ENCODE assay signal across 1 cellular context in the genomic region with DNA sequence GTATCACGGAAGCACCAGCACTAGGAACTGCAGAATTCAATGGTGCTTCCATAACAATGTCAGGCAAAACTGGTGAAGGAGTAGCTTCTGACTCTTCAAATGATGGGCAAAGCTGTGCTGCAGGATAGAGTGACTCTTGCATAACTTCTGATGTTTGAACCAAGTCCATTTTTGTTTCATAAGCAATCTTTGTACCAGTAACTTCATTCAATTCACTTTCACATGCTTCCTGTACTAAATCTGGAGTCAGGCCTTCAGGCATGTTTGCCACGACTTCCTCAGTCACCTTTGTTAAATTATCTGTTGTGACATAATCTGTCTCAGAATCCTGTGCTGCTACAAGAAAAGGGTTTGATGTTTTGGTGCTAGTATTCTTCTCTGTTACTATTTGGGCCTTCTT.
TF ChIP-seq lines count a peak whose summit lies in the region.

No MANE protein-coding gene starts in this region.

TF ChIP-seq in HepG2, 621 proteins besides CTCF, POLR2A, EP300 and RAD21 (continued from another document and continues in another):
- TF ChIP-seq NONO (IDR thresholded peaks at IDR 0.05) (no peak), NONO (CRISPR knock-in tag; conservative IDR thresholded peaks at IDR 0.05) (0 out of 2 replicates have a peak, but pooled peaks have one; percentile 41), ZNF331 (CRISPR knock-in tag; IDR thresholded peaks at IDR 0.05) (peak; percentile 37; the same call in 1 of the 2 replicates), ATM (IDR thresholded peaks at IDR 0.05; ENCODE audit: borderline replicate concordance) (no peak), YEATS4 (CRISPR knock-in tag; IDR thresholded peaks at IDR 0.05; ENCODE audit: borderline replicate concordance) (0 out of 2 replicates have a peak, but pooled peaks have one; percentile 26), PHF20 (CRISPR knock-in tag; IDR thresholded peaks at IDR 0.05) (no peak), HMG20A (CRISPR knock-in tag; IDR thresholded peaks at IDR 0.05; ENCODE audit: borderline replicate concordance) (peak; percentile 72; the same call in 1 of the 2 replicates), KDM2A (CRISPR knock-in tag; IDR thresholded peaks at IDR 0.05; ENCODE audit: borderline replicate concordance, low read depth) (no peak), TMF1 (CRISPR knock-in tag; IDR thresholded peaks at IDR 0.05; ENCODE audit: low read depth) (no peak), PPARG (CRISPR knock-in tag; conservative IDR thresholded peaks at IDR 0.05) (peak; percentile 88), RCOR2 (CRISPR knock-in tag; IDR thresholded peaks at IDR 0.05) (peak; percentile 87; the same call in 1 of the 2 replicates), ZNF788 (CRISPR knock-in tag; IDR thresholded peaks at IDR 0.05; ENCODE audit: borderline replicate concordance) (no peak), AGO1 (IDR thresholded peaks at IDR 0.05; ENCODE audit: low read depth, low read length, poor library complexity, severe bottlenecking) (no peak), ZMYM2 (CRISPR knock-in tag; IDR thresholded peaks at IDR 0.05) (peak; percentile 70; the same call in 1 of the 2 replicates), ZNF431 (CRISPR knock-in tag; IDR thresholded peaks at IDR 0.05; ENCODE audit: borderline replicate concordance, low read depth) (peak; percentile 75; the same call in 1 of the 2 replicates), HOXA5 (CRISPR knock-in tag; IDR thresholded peaks at IDR 0.05) (0 out of 2 replicates have a peak, but pooled peaks have one; percentile 25), SAP130 (CRISPR knock-in tag; IDR thresholded peaks at IDR 0.05; ENCODE audit: low read depth) (peak; percentile 87), PHF21A (CRISPR knock-in tag; IDR thresholded peaks at IDR 0.05) (peak; percentile 63), HOXA3 (CRISPR knock-in tag; IDR thresholded peaks at IDR 0.05) (no peak; the same call in 1 of the 2 replicates), NFIC (IDR thresholded peaks at IDR 0.05; ENCODE audit: low read length) (peak; percentile 19; the same call in 1 of the 2 replicates), CEBPG (CRISPR knock-in tag; IDR thresholded peaks at IDR 0.05) (peak; percentile 94), ETV5 (CRISPR knock-in tag; IDR thresholded peaks at IDR 0.05; ENCODE audit: borderline replicate concordance) (peak; percentile 82; the same call in 1 of the 2 replicates), ELF1 (CRISPR knock-in tag; IDR thresholded peaks at IDR 0.05) (peak; percentile 54; the same call in 1 of the 2 replicates), HDAC1 (CRISPR knock-in tag; IDR thresholded peaks at IDR 0.05) (peak; percentile 29; the same call in 1 of the 2 replicates), BRCA1 (CRISPR knock-in tag; IDR thresholded peaks at IDR 0.05) (no peak), ZNF121 (CRISPR knock-in tag; IDR thresholded peaks at IDR 0.05) (no peak), TBX3 (IDR thresholded peaks at IDR 0.05; ENCODE audit: borderline replicate concordance) (no peak), TEAD3 (CRISPR knock-in tag; optimal IDR thresholded peaks at IDR 0.05; ENCODE audit: borderline replicate concordance) (peak; percentile 65), ZNF878 (CRISPR knock-in tag; IDR thresholded peaks at IDR 0.05) (peak; percentile 32; the same call in 1 of the 2 replicates), SAFB2 (CRISPR knock-in tag; IDR thresholded peaks at IDR 0.05; ENCODE audit: borderline replicate concordance, low read depth) (no peak; the same call in 1 of the 2 replicates), JUND (CRISPR knock-in tag; IDR thresholded peaks at IDR 0.05) (no peak), HNF4G (IDR thresholded peaks at IDR 0.05; ENCODE audit: borderline replicate concordance, low read depth, low read length) (peak; percentile 79), HNF4G (CRISPR knock-in tag; IDR thresholded peaks at IDR 0.05; ENCODE audit: borderline replicate concordance, low read depth) (no peak), ERF (CRISPR knock-in tag; IDR thresholded peaks at IDR 0.05) (peak; percentile 66; the same call in 1 of the 2 replicates), JDP2 (CRISPR knock-in tag; IDR thresholded peaks at IDR 0.05; ENCODE audit: borderline replicate concordance) (no peak), SALL1 (CRISPR knock-in tag; IDR thresholded peaks at IDR 0.05) (peak; percentile 83; the same call in 1 of the 2 replicates), ZNF547 (CRISPR knock-in tag; IDR thresholded peaks at IDR 0.05) (no peak), NR2F2 (IDR thresholded peaks at IDR 0.05; ENCODE audit: borderline replicate concordance, low read depth) (peak; percentile 15; the same call in 1 of the 2 replicates)
- TF ChIP-seq, protein P1, sequence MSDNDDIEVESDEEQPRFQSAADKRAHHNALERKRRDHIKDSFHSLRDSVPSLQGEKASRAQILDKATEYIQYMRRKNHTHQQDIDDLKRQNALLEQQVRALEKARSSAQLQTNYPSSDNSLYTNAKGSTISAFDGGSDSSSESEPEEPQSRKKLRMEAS (IDR thresholded peaks at IDR 0.05): peak; percentile 60
- TF ChIP-seq, protein P2, sequence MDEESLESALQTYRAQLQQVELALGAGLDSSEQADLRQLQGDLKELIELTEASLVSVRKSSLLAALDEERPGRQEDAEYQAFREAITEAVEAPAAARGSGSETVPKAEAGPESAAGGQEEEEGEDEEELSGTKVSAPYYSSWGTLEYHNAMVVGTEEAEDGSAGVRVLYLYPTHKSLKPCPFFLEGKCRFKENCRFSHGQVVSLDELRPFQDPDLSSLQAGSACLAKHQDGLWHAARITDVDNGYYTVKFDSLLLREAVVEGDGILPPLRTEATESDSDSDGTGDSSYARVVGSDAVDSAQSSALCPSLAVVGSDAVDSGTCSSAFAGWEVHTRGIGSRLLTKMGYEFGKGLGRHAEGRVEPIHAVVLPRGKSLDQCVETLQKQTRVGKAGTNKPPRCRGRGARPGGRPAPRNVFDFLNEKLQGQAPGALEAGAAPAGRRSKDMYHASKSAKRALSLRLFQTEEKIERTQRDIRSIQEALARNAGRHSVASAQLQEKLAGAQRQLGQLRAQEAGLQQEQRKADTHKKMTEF (CRISPR knock-in tag; IDR thresholded peaks at IDR 0.05): peak; percentile 57; the same call in 1 of the 2 replicates
- TF ChIP-seq, protein P3, sequence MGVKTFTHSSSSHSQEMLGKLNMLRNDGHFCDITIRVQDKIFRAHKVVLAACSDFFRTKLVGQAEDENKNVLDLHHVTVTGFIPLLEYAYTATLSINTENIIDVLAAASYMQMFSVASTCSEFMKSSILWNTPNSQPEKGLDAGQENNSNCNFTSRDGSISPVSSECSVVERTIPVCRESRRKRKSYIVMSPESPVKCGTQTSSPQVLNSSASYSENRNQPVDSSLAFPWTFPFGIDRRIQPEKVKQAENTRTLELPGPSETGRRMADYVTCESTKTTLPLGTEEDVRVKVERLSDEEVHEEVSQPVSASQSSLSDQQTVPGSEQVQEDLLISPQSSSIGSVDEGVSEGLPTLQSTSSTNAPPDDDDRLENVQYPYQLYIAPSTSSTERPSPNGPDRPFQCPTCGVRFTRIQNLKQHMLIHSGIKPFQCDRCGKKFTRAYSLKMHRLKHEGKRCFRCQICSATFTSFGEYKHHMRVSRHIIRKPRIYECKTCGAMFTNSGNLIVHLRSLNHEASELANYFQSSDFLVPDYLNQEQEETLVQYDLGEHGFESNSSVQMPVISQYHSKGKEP (CRISPR knock-in tag; IDR thresholded peaks at IDR 0.05): no peak
- TF ChIP-seq, protein P4, sequence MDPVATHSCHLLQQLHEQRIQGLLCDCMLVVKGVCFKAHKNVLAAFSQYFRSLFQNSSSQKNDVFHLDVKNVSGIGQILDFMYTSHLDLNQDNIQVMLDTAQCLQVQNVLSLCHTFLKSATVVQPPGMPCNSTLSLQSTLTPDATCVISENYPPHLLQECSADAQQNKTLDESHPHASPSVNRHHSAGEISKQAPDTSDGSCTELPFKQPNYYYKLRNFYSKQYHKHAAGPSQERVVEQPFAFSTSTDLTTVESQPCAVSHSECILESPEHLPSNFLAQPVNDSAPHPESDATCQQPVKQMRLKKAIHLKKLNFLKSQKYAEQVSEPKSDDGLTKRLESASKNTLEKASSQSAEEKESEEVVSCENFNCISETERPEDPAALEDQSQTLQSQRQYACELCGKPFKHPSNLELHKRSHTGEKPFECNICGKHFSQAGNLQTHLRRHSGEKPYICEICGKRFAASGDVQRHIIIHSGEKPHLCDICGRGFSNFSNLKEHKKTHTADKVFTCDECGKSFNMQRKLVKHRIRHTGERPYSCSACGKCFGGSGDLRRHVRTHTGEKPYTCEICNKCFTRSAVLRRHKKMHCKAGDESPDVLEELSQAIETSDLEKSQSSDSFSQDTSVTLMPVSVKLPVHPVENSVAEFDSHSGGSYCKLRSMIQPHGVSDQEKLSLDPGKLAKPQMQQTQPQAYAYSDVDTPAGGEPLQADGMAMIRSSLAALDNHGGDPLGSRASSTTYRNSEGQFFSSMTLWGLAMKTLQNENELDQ (CRISPR knock-in tag; IDR thresholded peaks at IDR 0.05; ENCODE audit: borderline replicate concordance): no peak
- TF ChIP-seq, protein P5, sequence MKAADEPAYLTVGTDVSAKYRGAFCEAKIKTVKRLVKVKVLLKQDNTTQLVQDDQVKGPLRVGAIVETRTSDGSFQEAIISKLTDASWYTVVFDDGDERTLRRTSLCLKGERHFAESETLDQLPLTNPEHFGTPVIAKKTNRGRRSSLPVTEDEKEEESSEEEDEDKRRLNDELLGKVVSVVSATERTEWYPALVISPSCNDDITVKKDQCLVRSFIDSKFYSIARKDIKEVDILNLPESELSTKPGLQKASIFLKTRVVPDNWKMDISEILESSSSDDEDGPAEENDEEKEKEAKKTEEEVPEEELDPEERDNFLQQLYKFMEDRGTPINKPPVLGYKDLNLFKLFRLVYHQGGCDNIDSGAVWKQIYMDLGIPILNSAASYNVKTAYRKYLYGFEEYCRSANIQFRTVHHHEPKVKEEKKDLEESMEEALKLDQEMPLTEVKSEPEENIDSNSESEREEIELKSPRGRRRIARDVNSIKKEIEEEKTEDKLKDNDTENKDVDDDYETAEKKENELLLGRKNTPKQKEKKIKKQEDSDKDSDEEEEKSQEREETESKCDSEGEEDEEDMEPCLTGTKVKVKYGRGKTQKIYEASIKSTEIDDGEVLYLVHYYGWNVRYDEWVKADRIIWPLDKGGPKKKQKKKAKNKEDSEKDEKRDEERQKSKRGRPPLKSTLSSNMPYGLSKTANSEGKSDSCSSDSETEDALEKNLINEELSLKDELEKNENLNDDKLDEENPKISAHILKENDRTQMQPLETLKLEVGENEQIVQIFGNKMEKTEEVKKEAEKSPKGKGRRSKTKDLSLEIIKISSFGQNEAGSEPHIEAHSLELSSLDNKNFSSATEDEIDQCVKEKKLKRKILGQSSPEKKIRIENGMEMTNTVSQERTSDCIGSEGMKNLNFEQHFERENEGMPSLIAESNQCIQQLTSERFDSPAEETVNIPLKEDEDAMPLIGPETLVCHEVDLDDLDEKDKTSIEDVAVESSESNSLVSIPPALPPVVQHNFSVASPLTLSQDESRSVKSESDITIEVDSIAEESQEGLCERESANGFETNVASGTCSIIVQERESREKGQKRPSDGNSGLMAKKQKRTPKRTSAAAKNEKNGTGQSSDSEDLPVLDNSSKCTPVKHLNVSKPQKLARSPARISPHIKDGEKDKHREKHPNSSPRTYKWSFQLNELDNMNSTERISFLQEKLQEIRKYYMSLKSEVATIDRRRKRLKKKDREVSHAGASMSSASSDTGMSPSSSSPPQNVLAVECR (CRISPR knock-in tag; IDR thresholded peaks at IDR 0.05; ENCODE audit: borderline replicate concordance): peak; percentile 25; the same call in 1 of the 2 replicates
- TF ChIP-seq, protein P6, sequence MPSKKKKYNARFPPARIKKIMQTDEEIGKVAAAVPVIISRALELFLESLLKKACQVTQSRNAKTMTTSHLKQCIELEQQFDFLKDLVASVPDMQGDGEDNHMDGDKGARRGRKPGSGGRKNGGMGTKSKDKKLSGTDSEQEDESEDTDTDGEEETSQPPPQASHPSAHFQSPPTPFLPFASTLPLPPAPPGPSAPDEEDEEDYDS (CRISPR knock-in tag; IDR thresholded peaks at IDR 0.05): peak; percentile 56
- TF ChIP-seq, protein P7, sequence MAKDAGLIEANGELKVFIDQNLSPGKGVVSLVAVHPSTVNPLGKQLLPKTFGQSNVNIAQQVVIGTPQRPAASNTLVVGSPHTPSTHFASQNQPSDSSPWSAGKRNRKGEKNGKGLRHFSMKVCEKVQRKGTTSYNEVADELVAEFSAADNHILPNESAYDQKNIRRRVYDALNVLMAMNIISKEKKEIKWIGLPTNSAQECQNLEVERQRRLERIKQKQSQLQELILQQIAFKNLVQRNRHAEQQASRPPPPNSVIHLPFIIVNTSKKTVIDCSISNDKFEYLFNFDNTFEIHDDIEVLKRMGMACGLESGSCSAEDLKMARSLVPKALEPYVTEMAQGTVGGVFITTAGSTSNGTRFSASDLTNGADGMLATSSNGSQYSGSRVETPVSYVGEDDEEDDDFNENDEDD (CRISPR knock-in tag; IDR thresholded peaks at IDR 0.05; ENCODE audit: borderline replicate concordance): peak; percentile 12; the same call in 1 of the 2 replicates
- TF ChIP-seq, protein P8, sequence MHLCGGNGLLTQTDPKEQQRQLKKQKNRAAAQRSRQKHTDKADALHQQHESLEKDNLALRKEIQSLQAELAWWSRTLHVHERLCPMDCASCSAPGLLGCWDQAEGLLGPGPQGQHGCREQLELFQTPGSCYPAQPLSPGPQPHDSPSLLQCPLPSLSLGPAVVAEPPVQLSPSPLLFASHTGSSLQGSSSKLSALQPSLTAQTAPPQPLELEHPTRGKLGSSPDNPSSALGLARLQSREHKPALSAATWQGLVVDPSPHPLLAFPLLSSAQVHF (CRISPR knock-in tag; IDR thresholded peaks at IDR 0.05): no peak
- TF ChIP-seq, protein P9, sequence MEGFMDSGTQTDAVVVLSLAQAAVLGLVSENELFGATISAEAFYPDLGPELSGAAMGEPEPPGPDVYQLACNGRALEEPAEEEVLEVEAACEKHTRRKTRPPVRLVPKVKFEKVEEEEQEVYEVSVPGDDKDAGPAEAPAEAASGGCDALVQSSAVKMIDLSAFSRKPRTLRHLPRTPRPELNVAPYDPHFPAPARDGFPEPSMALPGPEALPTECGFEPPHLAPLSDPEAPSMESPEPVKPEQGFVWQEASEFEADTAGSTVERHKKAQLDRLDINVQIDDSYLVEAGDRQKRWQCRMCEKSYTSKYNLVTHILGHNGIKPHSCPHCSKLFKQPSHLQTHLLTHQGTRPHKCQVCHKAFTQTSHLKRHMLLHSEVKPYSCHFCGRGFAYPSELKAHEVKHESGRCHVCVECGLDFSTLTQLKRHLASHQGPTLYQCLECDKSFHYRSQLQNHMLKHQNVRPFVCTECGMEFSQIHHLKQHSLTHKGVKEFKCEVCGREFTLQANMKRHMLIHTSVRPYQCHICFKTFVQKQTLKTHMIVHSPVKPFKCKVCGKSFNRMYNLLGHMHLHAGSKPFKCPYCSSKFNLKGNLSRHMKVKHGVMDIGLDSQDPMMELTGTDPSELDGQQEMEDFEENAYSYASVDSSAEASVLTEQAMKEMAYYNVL (CRISPR knock-in tag; IDR thresholded peaks at IDR 0.05; ENCODE audit: borderline replicate concordance): 0 out of 2 replicates have a peak, but pooled peaks have one; percentile 20
- TF ChIP-seq, protein P10, sequence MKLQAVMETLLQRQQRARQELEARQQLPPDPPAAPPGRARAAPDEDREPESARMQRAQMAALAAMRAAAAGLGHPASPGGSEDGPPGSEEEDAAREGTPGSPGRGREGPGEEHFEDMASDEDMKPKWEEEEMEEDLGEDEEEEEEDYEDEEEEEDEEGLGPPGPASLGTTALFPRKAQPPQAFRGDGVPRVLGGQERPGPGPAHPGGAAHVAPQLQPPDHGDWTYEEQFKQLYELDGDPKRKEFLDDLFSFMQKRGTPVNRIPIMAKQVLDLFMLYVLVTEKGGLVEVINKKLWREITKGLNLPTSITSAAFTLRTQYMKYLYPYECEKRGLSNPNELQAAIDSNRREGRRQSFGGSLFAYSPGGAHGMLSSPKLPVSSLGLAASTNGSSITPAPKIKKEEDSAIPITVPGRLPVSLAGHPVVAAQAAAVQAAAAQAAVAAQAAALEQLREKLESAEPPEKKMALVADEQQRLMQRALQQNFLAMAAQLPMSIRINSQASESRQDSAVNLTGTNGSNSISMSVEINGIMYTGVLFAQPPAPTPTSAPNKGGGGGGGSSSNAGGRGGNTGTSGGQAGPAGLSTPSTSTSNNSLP (IDR thresholded peaks at IDR 0.05; ENCODE audit: low read depth, low read length): peak; percentile 47; the same call in 1 of the 2 replicates
